Comparison of ENCODE assay signal across 19 cellular contexts in genomic region chr15:49674370-49674769, GRCh38. TPM values are rescaled to one million over a fixed set of nuclear protein-coding genes. Genes with fewer than 3 reads are reported as not detected.
DNase-seq lines count a peak whose midpoint lies in the region; ATAC-seq and TF ChIP-seq lines count a peak whose summit lies in the region.
"Had no signal": no experiment of that assay in that cellular context is flagged by ENCODE, and none has a peak within 500 bp of the region (broad histone marks: within the 10 kb centered on the region; RNA-seq: fewer than 3 reads in every experiment).

No MANE protein-coding gene starts in this region.

- TF ChIP-seq CTCF in osteocyte (IDR thresholded peaks at IDR 0.05) = no peak
- TF ChIP-seq CTCF in CD8-positive, alpha-beta T cell (IDR thresholded peaks at IDR 0.05) = no peak

- peak overlapping the region; percentile 52 for H3K27ac ChIP-seq in SJSA1
- no peak overlapping the region for H3K27ac ChIP-seq in CD8-positive, alpha-beta T cell (ENCODE audit: low read depth, low read length)
- H3K27ac ChIP-seq: KMS-11 had no signal

- no peak overlapping the region for H3K4me3 ChIP-seq in SJSA1
- no peak overlapping the region for H3K4me3 ChIP-seq in CD8-positive, alpha-beta T cell (ENCODE audit: low read depth, low read length)

- H3K9me3 Mint-ChIP-seq in osteocyte (ENCODE audit: unreplicated experiment) = peaks cover 6% of the 10 kb centered on the region
- no peaks in the 10 kb centered on the region for H3K9me3 Mint-ChIP-seq in CD8-positive, alpha-beta T cell
- H3K9me3 Mint-ChIP-seq: T-helper 1 cell treated with Interleukin-12 subunit alpha and Interleukin-12 subunit beta and Interleukin-4 antibody, amounts not matched to agents 30 μg/mL and 1 μg/mL, for 36 hours had no signal

- peaks cover 23% of the 10 kb centered on the region for H3K4me1 ChIP-seq in SJSA1 (replicated peaks)
- H3K4me1 ChIP-seq in CD8-positive, alpha-beta T cell (ENCODE audit: insufficient read depth, low read length) = no peaks in the 10 kb centered on the region

- CTCF ChIA-PET in CD8-positive, alpha-beta T cell (lab: Charles Lee) = no interaction called here

- no peaks in the 10 kb centered on the region for H3K36me3 Mint-ChIP-seq in osteocyte (ENCODE audit: unreplicated experiment)
- no peaks in the 10 kb centered on the region for H3K36me3 Mint-ChIP-seq in CD8-positive, alpha-beta T cell
- H3K36me3 Mint-ChIP-seq: CD8-positive, alpha-beta memory T cell had no signal

- no peak for ATAC-seq in CD8-positive, alpha-beta T cell
- ATAC-seq in HG02623 (IDR thresholded peaks at IDR 0.05; ENCODE audit: unreplicated experiment) = no peak

- H3K27me3 ChIP-seq in SJSA1 (replicated peaks) = no peaks in the 10 kb centered on the region
- H3K27me3 ChIP-seq in CD8-positive, alpha-beta T cell (ENCODE audit: insufficient read depth, low read length) = no peaks in the 10 kb centered on the region

- peak overlapping the region; percentile 12 for H3K27ac Mint-ChIP-seq in osteocyte (ENCODE audit: unreplicated experiment)
- no peak overlapping the region for H3K27ac Mint-ChIP-seq in CD8-positive, alpha-beta T cell
- H3K27ac Mint-ChIP-seq: CD8-positive, alpha-beta memory T cell; T-helper 1 cell treated with Interleukin-12 subunit alpha and Interleukin-12 subunit beta and Interleukin-4 antibody, amounts not matched to agents 30 μg/mL and 1 μg/mL, for 36 hours had no signal

- peaks cover 18% of the 10 kb centered on the region for H3K4me1 Mint-ChIP-seq in osteocyte (ENCODE audit: unreplicated experiment)
- H3K4me1 Mint-ChIP-seq in CD8-positive, alpha-beta T cell (ENCODE audit: low read depth) = no peaks in the 10 kb centered on the region
- H3K4me1 Mint-ChIP-seq: CD8-positive, alpha-beta memory T cell had no signal

- H3K4me3 Mint-ChIP-seq in osteocyte (ENCODE audit: unreplicated experiment) = no peak overlapping the region
- H3K4me3 Mint-ChIP-seq in CD8-positive, alpha-beta T cell = no peak overlapping the region
- H3K4me3 Mint-ChIP-seq: CD8-positive, alpha-beta memory T cell; T-helper 1 cell treated with Interleukin-12 subunit alpha and Interleukin-12 subunit beta and Interleukin-4 antibody, amounts not matched to agents 30 μg/mL and 1 μg/mL, for 36 hours had no signal

- no peaks in the 10 kb centered on the region for H3K36me3 ChIP-seq in SJSA1
- no peaks in the 10 kb centered on the region for H3K36me3 ChIP-seq in CD8-positive, alpha-beta T cell (ENCODE audit: insufficient read depth, low read length)

- H3K27me3 Mint-ChIP-seq in osteocyte (ENCODE audit: unreplicated experiment) = peaks cover 5% of the 10 kb centered on the region
- peaks cover 10% of the 10 kb centered on the region for H3K27me3 Mint-ChIP-seq in CD8-positive, alpha-beta T cell (ENCODE audit: low read depth)

- intact Hi-C loops in CD8-positive, alpha-beta T cell (cut with DNase I, micrococcal nuclease) = no loop called here

- no peaks in the 10 kb centered on the region for H3K9me3 ChIP-seq in SJSA1 (replicated peaks)
- H3K9me3 ChIP-seq in CD8-positive, alpha-beta T cell (ENCODE audit: low read length) = no peaks in the 10 kb centered on the region

- POLR2A ChIA-PET in CD8-positive, alpha-beta T cell (lab: Charles Lee) = no interaction called here

- DNase-seq in AG20443 (ENCODE audit: low spot score) (peak; percentile 17), SJSA1 (ENCODE audit: low read depth in 1 of 2, low spot score in 2 of 2) (peak in 1 of 2 experiments; percentile 16), fibroblast of peridontal ligament (ENCODE audit: extremely low read depth) (peak; percentile 76), osteocyte (ENCODE audit: extremely low spot score, unreplicated experiment) (no peak), GM19240 (ENCODE audit: insufficient read length, low spot score) (no peak), NCI-H2029 (lab: John Stamatoyannopoulos, UW) (no peak)
- DNase-seq in CD8-positive, alpha-beta T cell = no peak
- DNase-seq: activated CD8-positive, alpha-beta memory T cell treated with anti-CD3 and anti-CD28 coated beads, Interleukin-2, amount 50 U/mL, for 48 hours; activated effector memory CD4-positive, alpha-beta T cell treated with anti-CD3 and anti-CD28 coated beads, Interleukin-2, amount 50 U/mL, for 16 hours; amygdala; CD8-positive, alpha-beta memory T cell; DMS79; effector memory CD4-positive, alpha-beta T cell; NCI-H1092 treated with DMSO at 0.1 percent for 48 hours; NCI-H526 treated with DMSO at 0.1 percent for 48 hours; SHP77 had no signal

RNA-seq across cellular contexts. Expression of gene DTWD1, which starts 53.5 kb away (rescaled TPM):
- total RNA-seq in SJSA1 (2014; rRNA removed; shearing (Covaris generic)) = 26.0 and 41.3 TPM in 2 replicates
- total RNA-seq in osteocyte = 19.2 and 21.0 TPM in 2 replicates
- total RNA-seq in CD8-positive, alpha-beta T cell = 1 to 10 TPM; 8.7 to 9.7 TPM

RNA-seq across cellular contexts. Expression of gene FAM227B, which starts 53.8 kb away (rescaled TPM):
- 3.3 and 7.1 TPM in 2 replicates for total RNA-seq in SJSA1 (2014; rRNA removed; shearing (Covaris generic))
- total RNA-seq in osteocyte = 3.0 and 4.0 TPM in 2 replicates
- 1 to 10 TPM; 3.3 to 4.3 TPM for total RNA-seq in CD8-positive, alpha-beta T cell

Comparison
In these comparisons a context has a peak if more than half of its experiments do, and no peak if none do; other contexts are left out.
1. DNase-seq: peak in AG20443 (single experiment) and fibroblast of peridontal ligament (single experiment); none in osteocyte (single experiment), GM19240 (single experiment), NCI-H2029 (single experiment) and CD8-positive, alpha-beta T cell (0 of 7).